Comparison of ENCODE assay signal across 24 cellular contexts in genomic region chr3:37465174-37465573, GRCh38. TPM values are rescaled to one million over a fixed set of nuclear protein-coding genes. Genes with fewer than 3 reads are reported as not detected.
"Had no signal": no experiment of that assay in that cellular context is flagged by ENCODE, and none has a peak within 500 bp of the region (broad histone marks: within the 10 kb centered on the region; RNA-seq: fewer than 3 reads in every experiment).

No MANE protein-coding gene starts in this region.

- H3K27me3 ChIP-seq: MG63, SJSA1 had no signal

- H3K27ac ChIP-seq: SJSA1, SK-N-MC had no signal

- H3K36me3 ChIP-seq: MG63, SJSA1 had no signal

- H3K4me1 ChIP-seq: SJSA1 had no signal

- DNase-seq: IMR-90, Karpas-422, KG1, MG63, NCI-H1092, NCI-H1105 treated with DMSO at 0.1 percent for 48 hours, NCI-H1417 treated with DMSO at 0.1 percent for 48 hours, NCI-H146, NCI-H1694 treated with DMSO at 0.1 percent for 48 hours, NCI-H1930, NCI-H2081, NCI-H2107, NCI-H2227 treated with DMSO at 0.1 percent for 48 hours, NCI-H446, NCI-H510A, NCI-H524 treated with DMSO at 0.1 percent for 48 hours, NCI-H69, NCI-H774, Right ventricle myocardium superior, RPMI8226, SIG-M5 had no signal

- H3K9me3 ChIP-seq: MG63, SJSA1 had no signal

- H3K4me3 ChIP-seq: MG63, SJSA1, SK-N-MC had no signal

RNA-seq across cellular contexts. Expression of gene ITGA9, which starts 13.2 kb away (rescaled TPM):
- total RNA-seq: HT-29 had no signal
- polyA plus RNA-seq: IMR-90 had no signal
